1 cellular context compared by ENCODE assay signal in the genomic region with DNA sequence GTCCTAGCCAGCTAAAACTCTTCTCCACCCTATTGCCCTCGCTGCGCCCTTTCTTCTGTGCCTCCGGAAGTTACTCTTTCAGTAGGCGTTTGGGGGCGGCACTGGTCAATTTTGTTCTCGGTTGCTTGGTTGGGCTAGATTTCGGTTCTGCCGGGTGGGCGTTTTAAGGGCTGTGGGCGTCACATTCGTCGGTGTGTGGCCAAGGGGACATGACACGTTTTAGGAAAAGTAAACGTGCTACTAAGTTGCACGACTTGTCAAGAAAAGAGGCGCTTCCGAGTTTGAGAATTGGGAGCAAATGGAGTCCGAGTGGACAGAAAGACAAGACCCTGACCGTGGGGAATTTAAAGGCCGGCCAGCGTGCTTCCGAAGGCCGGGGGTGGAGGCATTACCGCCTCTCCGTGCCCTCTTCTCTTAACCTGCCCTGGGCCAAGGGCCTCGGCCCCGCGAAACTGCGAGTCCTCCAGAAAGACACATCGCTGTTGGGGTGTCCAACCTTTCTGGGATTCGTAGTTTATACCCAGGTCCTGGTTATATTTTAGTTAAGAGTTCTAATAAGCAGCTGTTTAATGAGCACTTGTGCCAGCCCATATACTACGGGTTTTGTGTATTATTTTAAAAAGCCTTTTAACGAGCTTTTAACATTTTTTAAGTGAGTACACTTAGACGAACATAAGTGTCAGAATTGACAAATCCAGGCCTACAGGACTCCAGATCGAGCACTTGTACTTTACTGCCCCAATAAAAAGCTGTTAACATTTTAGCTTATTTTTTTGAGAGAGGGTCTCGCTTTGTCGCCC.
TF ChIP-seq lines count a peak whose summit lies in the region.

No MANE protein-coding gene starts in this region.

TF ChIP-seq in GM12878, 131 proteins besides CTCF, POLR2A, EP300 and RAD21 (continued from another document and continues in another):
- no peak for TF ChIP-seq KDM1A (IDR thresholded peaks at IDR 0.05; ENCODE audit: borderline replicate concordance)
- no peak; the same call in 1 of the 2 replicates for TF ChIP-seq MTA2 (IDR thresholded peaks at IDR 0.05; ENCODE audit: low read depth)
- no peak for TF ChIP-seq MEF2B (IDR thresholded peaks at IDR 0.05; ENCODE audit: partially characterized antibody, poor library complexity, severe bottlenecking)
- TF ChIP-seq, protein P1, sequence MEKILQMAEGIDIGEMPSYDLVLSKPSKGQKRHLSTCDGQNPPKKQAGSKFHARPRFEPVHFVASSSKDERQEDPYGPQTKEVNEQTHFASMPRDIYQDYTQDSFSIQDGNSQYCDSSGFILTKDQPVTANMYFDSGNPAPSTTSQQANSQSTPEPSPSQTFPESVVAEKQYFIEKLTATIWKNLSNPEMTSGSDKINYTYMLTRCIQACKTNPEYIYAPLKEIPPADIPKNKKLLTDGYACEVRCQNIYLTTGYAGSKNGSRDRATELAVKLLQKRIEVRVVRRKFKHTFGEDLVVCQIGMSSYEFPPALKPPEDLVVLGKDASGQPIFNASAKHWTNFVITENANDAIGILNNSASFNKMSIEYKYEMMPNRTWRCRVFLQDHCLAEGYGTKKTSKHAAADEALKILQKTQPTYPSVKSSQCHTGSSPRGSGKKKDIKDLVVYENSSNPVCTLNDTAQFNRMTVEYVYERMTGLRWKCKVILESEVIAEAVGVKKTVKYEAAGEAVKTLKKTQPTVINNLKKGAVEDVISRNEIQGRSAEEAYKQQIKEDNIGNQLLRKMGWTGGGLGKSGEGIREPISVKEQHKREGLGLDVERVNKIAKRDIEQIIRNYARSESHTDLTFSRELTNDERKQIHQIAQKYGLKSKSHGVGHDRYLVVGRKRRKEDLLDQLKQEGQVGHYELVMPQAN (conservative IDR thresholded peaks at IDR 0.05), result peak; percentile 62; the same call in 1 of the 2 replicates
- TF ChIP-seq SPI1 (IDR thresholded peaks at IDR 0.05; ENCODE audit: borderline replicate concordance, insufficient read depth, low read depth, low read length), result no peak; the same call in 1 of the 2 replicates
- no peak for TF ChIP-seq CEBPB (IDR thresholded peaks at IDR 0.05; ENCODE audit: borderline replicate concordance in 1 of 2, low read depth in 2 of 2, low read length in 2 of 2)
- peak; percentile 95 for TF ChIP-seq ATF7 (IDR thresholded peaks at IDR 0.05; ENCODE audit: low read depth)
- TF ChIP-seq DPF2 (IDR thresholded peaks at IDR 0.05), result peak; percentile 26
- peak; percentile 68; the same call in 1 of the 2 replicates for TF ChIP-seq BCL11A (IDR thresholded peaks at IDR 0.05; ENCODE audit: low read depth, low read length)
- no peak for TF ChIP-seq ZBTB11 (CRISPR knock-in tag; IDR thresholded peaks at IDR 0.05)
- TF ChIP-seq SUZ12 (IDR thresholded peaks at IDR 0.05; ENCODE audit: unreplicated experiment), result no peak
- TF ChIP-seq ATF2 (IDR thresholded peaks at IDR 0.05; ENCODE audit: low read length), result peak; percentile 59
- TF ChIP-seq PBX3 (IDR thresholded peaks at IDR 0.05; ENCODE audit: insufficient replicate concordance, low read depth, low read length), result no peak
- no peak for TF ChIP-seq E4F1 (IDR thresholded peaks at IDR 0.05; ENCODE audit: borderline replicate concordance, partially characterized antibody)
- TF ChIP-seq YBX1 (IDR thresholded peaks at IDR 0.05), result no peak
- TF ChIP-seq RB1 (IDR thresholded peaks at IDR 0.05; ENCODE audit: borderline replicate concordance), result no peak
- TF ChIP-seq CREB1 (IDR thresholded peaks at IDR 0.05; ENCODE audit: low read depth), result peak; percentile 8; the same call in 1 of the 2 replicates
- TF ChIP-seq, protein P2, sequence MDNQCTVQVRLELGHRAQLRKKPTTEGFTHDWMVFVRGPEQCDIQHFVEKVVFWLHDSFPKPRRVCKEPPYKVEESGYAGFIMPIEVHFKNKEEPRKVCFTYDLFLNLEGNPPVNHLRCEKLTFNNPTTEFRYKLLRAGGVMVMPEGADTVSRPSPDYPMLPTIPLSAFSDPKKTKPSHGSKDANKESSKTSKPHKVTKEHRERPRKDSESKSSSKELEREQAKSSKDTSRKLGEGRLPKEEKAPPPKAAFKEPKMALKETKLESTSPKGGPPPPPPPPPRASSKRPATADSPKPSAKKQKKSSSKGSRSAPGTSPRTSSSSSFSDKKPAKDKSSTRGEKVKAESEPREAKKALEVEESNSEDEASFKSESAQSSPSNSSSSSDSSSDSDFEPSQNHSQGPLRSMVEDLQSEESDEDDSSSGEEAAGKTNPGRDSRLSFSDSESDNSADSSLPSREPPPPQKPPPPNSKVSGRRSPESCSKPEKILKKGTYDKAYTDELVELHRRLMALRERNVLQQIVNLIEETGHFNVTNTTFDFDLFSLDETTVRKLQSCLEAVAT (IDR thresholded peaks at IDR 0.05), result peak; percentile 59; the same call in 1 of the 2 replicates
- peak; percentile 49; the same call in 1 of the 2 replicates for TF ChIP-seq ZBED1 (IDR thresholded peaks at IDR 0.05; ENCODE audit: borderline replicate concordance)
- TF ChIP-seq SREBF1 (IDR thresholded peaks at IDR 0.05; ENCODE audit: low read length), result no peak
- TF ChIP-seq RFX5 (IDR thresholded peaks at IDR 0.05; ENCODE audit: low read depth, low read length), result no peak
- no peak for TF ChIP-seq CHD1 (IDR thresholded peaks at IDR 0.05; ENCODE audit: low read depth, low read length)
- TF ChIP-seq, protein P3, sequence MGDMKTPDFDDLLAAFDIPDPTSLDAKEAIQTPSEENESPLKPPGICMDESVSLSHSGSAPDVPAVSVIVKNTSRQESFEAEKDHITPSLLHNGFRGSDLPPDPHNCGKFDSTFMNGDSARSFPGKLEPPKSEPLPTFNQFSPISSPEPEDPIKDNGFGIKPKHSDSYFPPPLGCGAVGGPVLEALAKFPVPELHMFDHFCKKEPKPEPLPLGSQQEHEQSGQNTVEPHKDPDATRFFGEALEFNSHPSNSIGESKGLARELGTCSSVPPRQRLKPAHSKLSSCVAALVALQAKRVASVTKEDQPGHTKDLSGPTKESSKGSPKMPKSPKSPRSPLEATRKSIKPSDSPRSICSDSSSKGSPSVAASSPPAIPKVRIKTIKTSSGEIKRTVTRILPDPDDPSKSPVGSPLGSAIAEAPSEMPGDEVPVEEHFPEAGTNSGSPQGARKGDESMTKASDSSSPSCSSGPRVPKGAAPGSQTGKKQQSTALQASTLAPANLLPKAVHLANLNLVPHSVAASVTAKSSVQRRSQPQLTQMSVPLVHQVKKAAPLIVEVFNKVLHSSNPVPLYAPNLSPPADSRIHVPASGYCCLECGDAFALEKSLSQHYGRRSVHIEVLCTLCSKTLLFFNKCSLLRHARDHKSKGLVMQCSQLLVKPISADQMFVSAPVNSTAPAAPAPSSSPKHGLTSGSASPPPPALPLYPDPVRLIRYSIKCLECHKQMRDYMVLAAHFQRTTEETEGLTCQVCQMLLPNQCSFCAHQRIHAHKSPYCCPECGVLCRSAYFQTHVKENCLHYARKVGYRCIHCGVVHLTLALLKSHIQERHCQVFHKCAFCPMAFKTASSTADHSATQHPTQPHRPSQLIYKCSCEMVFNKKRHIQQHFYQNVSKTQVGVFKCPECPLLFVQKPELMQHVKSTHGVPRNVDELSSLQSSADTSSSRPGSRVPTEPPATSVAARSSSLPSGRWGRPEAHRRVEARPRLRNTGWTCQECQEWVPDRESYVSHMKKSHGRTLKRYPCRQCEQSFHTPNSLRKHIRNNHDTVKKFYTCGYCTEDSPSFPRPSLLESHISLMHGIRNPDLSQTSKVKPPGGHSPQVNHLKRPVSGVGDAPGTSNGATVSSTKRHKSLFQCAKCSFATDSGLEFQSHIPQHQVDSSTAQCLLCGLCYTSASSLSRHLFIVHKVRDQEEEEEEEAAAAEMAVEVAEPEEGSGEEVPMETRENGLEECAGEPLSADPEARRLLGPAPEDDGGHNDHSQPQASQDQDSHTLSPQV (IDR thresholded peaks at IDR 0.05), result no peak
- TF ChIP-seq MEF2A (IDR thresholded peaks at IDR 0.05; ENCODE audit: insufficient read depth, low read depth, low read length), result 0 out of 2 replicates have a peak, but pooled peaks have one; percentile 25
- no peak for TF ChIP-seq RELA (IDR thresholded peaks at IDR 0.05; ENCODE audit: borderline replicate concordance, partially characterized antibody)
- no peak for TF ChIP-seq SKIL (IDR thresholded peaks at IDR 0.05; ENCODE audit: low read depth, poor library complexity, severe bottlenecking)
- TF ChIP-seq RAD51 (IDR thresholded peaks at IDR 0.05), result no peak
- peak; percentile 79; the same call in 1 of the 2 replicates for TF ChIP-seq NR2C1 (IDR thresholded peaks at IDR 0.05)
- no peak for TF ChIP-seq BACH1 (IDR thresholded peaks at IDR 0.05; ENCODE audit: borderline replicate concordance)
- TF ChIP-seq, protein P4, sequence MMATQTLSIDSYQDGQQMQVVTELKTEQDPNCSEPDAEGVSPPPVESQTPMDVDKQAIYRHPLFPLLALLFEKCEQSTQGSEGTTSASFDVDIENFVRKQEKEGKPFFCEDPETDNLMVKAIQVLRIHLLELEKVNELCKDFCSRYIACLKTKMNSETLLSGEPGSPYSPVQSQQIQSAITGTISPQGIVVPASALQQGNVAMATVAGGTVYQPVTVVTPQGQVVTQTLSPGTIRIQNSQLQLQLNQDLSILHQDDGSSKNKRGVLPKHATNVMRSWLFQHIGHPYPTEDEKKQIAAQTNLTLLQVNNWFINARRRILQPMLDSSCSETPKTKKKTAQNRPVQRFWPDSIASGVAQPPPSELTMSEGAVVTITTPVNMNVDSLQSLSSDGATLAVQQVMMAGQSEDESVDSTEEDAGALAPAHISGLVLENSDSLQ (IDR thresholded peaks at IDR 0.05), result no peak
- TF ChIP-seq NR2F1 (conservative IDR thresholded peaks at IDR 0.05), result peak; percentile 82; the same call in 1 of the 2 replicates
- TF ChIP-seq TARDBP (IDR thresholded peaks at IDR 0.05; ENCODE audit: borderline replicate concordance), result no peak
- TF ChIP-seq POLR2AphosphoS2 (IDR thresholded peaks at IDR 0.05; ENCODE audit: low read depth, low read length), result peak; percentile 61; the same call in 1 of the 2 replicates
- no peak for TF ChIP-seq IKZF1 (conservative IDR thresholded peaks at IDR 0.05)
